8 cellular contexts compared by ENCODE assay signal in genomic region chr17:48908047-48908843, GRCh38. TPM values are rescaled to one million over a fixed set of nuclear protein-coding genes. Genes with fewer than 3 reads are reported as not detected.
DNase-seq lines count a peak whose midpoint lies in the region; ATAC-seq and TF ChIP-seq lines count a peak whose summit lies in the region.

TSS of gene UBE2Z (plus strand) at chr17:48908407. CDS start at chr17:48908504, 97 bp downstream.

- H3K4me1 ChIP-seq in adipocyte (ENCODE audit: control insufficient read depth, insufficient read depth, low read length) (peaks cover 51% of the 10 kb centered on the region), heart left ventricle (peaks cover 0 to 44% (median 27%) of the 10 kb centered on the region in 12 donors), upper lobe of left lung (peaks cover 27 to 31% (median 30%) of the 10 kb centered on the region in 4 donors)

- WGBS in heart left ventricle, 4 donors, result 0 to 2% (median 1%) methylated on average over 38 to 81 of the region's 81 CpGs
- 0% methylated on average over 11 to 41 of the region's 81 CpGs for WGBS in upper lobe of left lung, 2 donors

- TF ChIP-seq EP300 in upper lobe of left lung (IDR thresholded peaks at IDR 0.05), result no peak

- H3K9ac ChIP-seq in adipocyte (ENCODE audit: low read length), result peak within 1 kb of the TSS; percentile 88

- H3K27me3 ChIP-seq in adipocyte (replicated peaks; ENCODE audit: control insufficient read depth, insufficient read depth, low read length), result no peaks in the 10 kb centered on the region
- no peaks in the 10 kb centered on the region for H3K27me3 ChIP-seq in heart left ventricle
- no peaks in the 10 kb centered on the region for H3K27me3 ChIP-seq in upper lobe of left lung

- peak; percentile 78 for ATAC-seq in HG02763 (IDR thresholded peaks at IDR 0.05; ENCODE audit: unreplicated experiment)
- peak; percentile 98 to 99 (median 98) for ATAC-seq in heart left ventricle
- peak; percentile 98 to 99 for ATAC-seq in upper lobe of left lung (ENCODE audit: low FRiP score in 2 of 2)

- TF ChIP-seq POLR2A in heart left ventricle (IDR thresholded peaks at IDR 0.05) (peak in 1 of 2 donors; percentile 88), upper lobe of left lung (IDR thresholded peaks at IDR 0.05) (peak in 3 of 4 donors; percentile 48 to 91 (median 85))

- H3K4me3 ChIP-seq in adipocyte (ENCODE audit: low read length), result peak within 1 kb of the TSS; percentile 89
- peak within 1 kb of the TSS; percentile 57 to 99 (median 87) for H3K4me3 ChIP-seq in heart left ventricle
- peak within 1 kb of the TSS; percentile 63 to 96 (median 96) for H3K4me3 ChIP-seq in upper lobe of left lung

- peak; percentile 41; the same call in 1 of the 2 replicates for TF ChIP-seq CTCF in GM12874 (IDR thresholded peaks at IDR 0.05; ENCODE audit: insufficient read depth, low read depth, low read length)
- TF ChIP-seq CTCF in heart left ventricle (IDR thresholded peaks at IDR 0.05), result peak in 5 of 12 donors; percentile 14 to 63 (median 49)
- TF ChIP-seq CTCF in upper lobe of left lung (IDR thresholded peaks at IDR 0.05), result peak in 1 of 6 experiments; percentile 4

- intact Hi-C loops in heart left ventricle (cut with DNase I), result loop anchor here in 5 of 10 donors (1.0 to 10.0 kb wide), 4 partner anchors 15 to 127 kb away; partner anchors contain the start of genes ATP5MC1 (in 5 of the 5) and SNF8 (in 2 of the 5)
- intact Hi-C loops in posterior cingulate gyrus (cut with DNase I), result loop anchor here (1.0 kb wide), 1 partner anchor 16 kb away; the partner anchor contains the start of gene ATP5MC1

- DNase-seq in NCI-H1417 treated with DMSO at 0.1 percent for 48 hours (lab: John Stamatoyannopoulos, UW) (peak; percentile 66), SW480 (ENCODE audit: low spot score) (peak; percentile 91), adipocyte (ENCODE audit: low read depth) (peak; percentile 97), heart left ventricle (peak; percentile 95 to 96 (median 95)), posterior cingulate gyrus (peak; percentile 87 to 99 (median 94)), upper lobe of left lung (peak; percentile 96 to 98)

- H3K9me3 ChIP-seq in adipocyte (ENCODE audit: control insufficient read depth, low read length), result no peaks in the 10 kb centered on the region
- no peaks in the 10 kb centered on the region for H3K9me3 ChIP-seq in heart left ventricle
- no peaks in the 10 kb centered on the region for H3K9me3 ChIP-seq in upper lobe of left lung

- H3K27ac ChIP-seq in heart left ventricle (peak within 1 kb of the TSS; percentile 52 to 98 (median 94)), upper lobe of left lung (peak within 1 kb of the TSS; percentile 88 to 95 (median 94))

- H3K36me3 ChIP-seq in adipocyte (ENCODE audit: control insufficient read depth, insufficient read depth, low read length, severe bottlenecking), result peaks cover 17% of the 10 kb centered on the region
- H3K36me3 ChIP-seq in heart left ventricle, result peaks cover 0 to 33% (median 26%) of the 10 kb centered on the region in 9 donors
- H3K36me3 ChIP-seq in upper lobe of left lung, result peaks cover 2 to 25% (median 9%) of the 10 kb centered on the region in 4 donors

RNA-seq across cellular contexts. Expression of gene UBE2Z, which starts in this region (rescaled TPM):
- total RNA-seq in heart left ventricle, result 10 to 100 TPM; 31.1 to 59.0 (median 41.0) TPM
- 10 to 100 TPM; 19.3 to 56.8 TPM for polyA plus RNA-seq in heart left ventricle
- total RNA-seq in upper lobe of left lung, result 10 to 100 TPM; 38.6 to 79.6 (median 60.7) TPM

Comparison
In these comparisons a context has a peak if more than half of its experiments do, and no peak if none do; other contexts are left out.
1. Peak in every context shown above with its lines: DNase-seq, ATAC-seq, H3K4me3 ChIP-seq and H3K27ac ChIP-seq.